8 cellular contexts compared by ENCODE assay signal in the genomic region with DNA sequence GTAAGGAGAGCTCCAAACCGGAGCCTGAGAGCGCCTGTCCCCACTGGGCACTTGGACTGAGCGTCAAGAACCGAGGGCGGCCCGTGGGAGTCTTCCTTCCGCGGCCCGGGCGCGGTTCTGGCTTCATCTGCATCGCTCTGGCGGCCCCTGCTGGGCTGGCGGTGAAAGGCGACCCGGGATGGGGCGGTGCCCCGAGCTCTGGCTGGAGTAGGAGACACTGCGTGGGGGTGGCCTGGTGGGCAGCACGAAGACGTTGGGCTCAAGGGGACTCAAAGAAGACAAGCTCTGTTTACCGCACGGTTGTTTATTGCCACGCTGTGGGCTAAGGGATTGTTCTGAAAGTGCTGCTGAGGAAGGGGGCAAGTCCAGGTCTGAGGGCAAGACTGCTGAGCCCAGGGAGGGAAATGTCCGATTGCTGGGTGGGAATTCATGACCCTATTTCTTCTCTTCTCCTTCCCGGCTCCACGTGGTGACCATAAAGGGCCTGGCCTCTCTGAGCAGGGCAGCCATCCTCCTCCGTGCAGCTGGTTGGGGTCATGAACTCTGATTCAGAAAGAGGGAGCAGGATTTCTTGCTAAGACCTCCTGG. TPM values are rescaled to one million over a fixed set of nuclear protein-coding genes. Genes with fewer than 3 reads are reported as not detected.
DNase-seq lines count a peak whose midpoint lies in the region; ATAC-seq, FAIRE-seq and TF ChIP-seq lines count a peak whose summit lies in the region.

No MANE protein-coding gene starts in this region.

- peak overlapping the region; percentile 93 for H2AFZ ChIP-seq in H1 (ENCODE audit: low read length)

- TF ChIP-seq EP300 in H1 (IDR thresholded peaks at IDR 0.05; ENCODE audit: borderline replicate concordance in 1 of 2, low read depth in 2 of 2, low read length in 2 of 2), result no peak

- no peaks in the 10 kb centered on the region for H3K79me1 ChIP-seq in H1 (ENCODE audit: low read depth, low read length)

- CTCF ChIA-PET in H1 (lab: Charles Lee; ENCODE audit: partially characterized antibody), result interaction anchor here (0.5 to 21.6 kb wide), 41 partner anchors 10 to 231 kb away, joined by 3 to 681 read pairs (median 5); partner anchors contain the start of gene PLAU

- no peak overlapping the region for H2BK5ac ChIP-seq in H1 (ENCODE audit: low read depth, low read length)

- H2BK20ac ChIP-seq in H1 (ENCODE audit: low read length), result peak overlapping the region; percentile 13; the same call in 1 of the 2 replicates

- H3K56ac ChIP-seq in H1 (replicated peaks; ENCODE audit: insufficient read length, low read depth, low read length), result no peak overlapping the region

- H3K4me1 ChIP-seq in H1 (replicated peaks in 1 of 4; ENCODE audit: control insufficient read depth in 3 of 4, insufficient read depth in 4 of 4, low read length in 3 of 4), result peaks cover 0 to 4% (median 2%) of the 10 kb centered on the region in 4 experiments; a peak in 3 of 7 replicates

- FAIRE-seq in H1 (lab: Jason Lieb, UNC), result no peak

- H3K4me2 ChIP-seq in H1 (ENCODE audit: insufficient read depth in 1 of 2, low read depth in 2 of 2, low read length in 2 of 2), result peak overlapping the region in 1 of 2 experiments; percentile 32; a peak in 2 of 4 replicates

- POLR2A ChIA-PET in H1 (lab: Charles Lee; ENCODE audit: partially characterized antibody), result interaction anchor here (0.8 to 5.1 kb wide), 11 partner anchors 13 to 197 kb away, joined by 3 to 25 read pairs (median 4); partner anchors contain the start of gene VCL

- H4K20me1 ChIP-seq in H1 (replicated peaks in 1 of 2; ENCODE audit: control insufficient read depth in 1 of 2, insufficient read depth in 2 of 2, low read length in 2 of 2), result no peaks in the 10 kb centered on the region

- no peak overlapping the region for H3K14ac ChIP-seq in H1 (ENCODE audit: insufficient read length)

- H4K91ac ChIP-seq in H1 (replicated peaks; ENCODE audit: insufficient read length, low read length), result peak overlapping the region; percentile 64

- TF ChIP-seq CTCF in H1 (IDR thresholded peaks at IDR 0.05; ENCODE audit: control extremely low read depth in 1 of 3, insufficient read depth in 1 of 3, low read depth in 1 of 3, low read length in 3 of 3), result peak; percentile 88 to 90 (median 90)

- no peaks in the 10 kb centered on the region for H3K23me2 ChIP-seq in H1 (ENCODE audit: low read depth, low read length)

- H2BK120ac ChIP-seq in H1 (replicated peaks; ENCODE audit: low read depth, low read length), result no peak overlapping the region

- peak; percentile 76 for ATAC-seq in HG02588 (IDR thresholded peaks at IDR 0.05; ENCODE audit: unreplicated experiment)

- peak overlapping the region in 1 of 4 experiments; percentile 38; a peak in 2 of 7 replicates for H3K9ac ChIP-seq in H1 (replicated peaks in 1 of 4; ENCODE audit: extremely low read depth in 1 of 4, low read depth in 3 of 4, low read length in 3 of 4)

- peak overlapping the region; percentile 71; the same call in 1 of the 2 replicates for H4K8ac ChIP-seq in H1 (ENCODE audit: extremely low read depth, insufficient read depth, low read length)

- peaks cover 9 to 12% of the 10 kb centered on the region in 2 experiments; a peak in 3 of 4 replicates for H3K9me3 ChIP-seq in H1 (ENCODE audit: insufficient read depth in 2 of 2, low read depth in 1 of 2, low read length in 1 of 2)

- TF ChIP-seq POLR2A in H1 (IDR thresholded peaks at IDR 0.05; ENCODE audit: control extremely low read depth in 1 of 2, low read depth in 2 of 2, low read length in 2 of 2), result no peak; a peak in 1 of 3 replicates

- H3K4ac ChIP-seq in H1 (replicated peaks; ENCODE audit: insufficient read length, low read depth, low read length), result no peak overlapping the region

- H2BK15ac ChIP-seq in H1 (ENCODE audit: low read length), result no peak overlapping the region

- peak; percentile 93 to 96 for TF ChIP-seq RAD21 in H1 (IDR thresholded peaks at IDR 0.05 in 1 of 2, conservative IDR thresholded peaks at IDR 0.05 in 1 of 2; ENCODE audit: low read depth in 2 of 2, low read length in 2 of 2)

- H3K27me3 ChIP-seq in H1 (replicated peaks in 1 of 4; ENCODE audit: control insufficient read depth in 3 of 4, extremely low read depth in 1 of 4, insufficient read depth in 3 of 4, low read length in 3 of 4), result 0 out of 7 replicates have a peak, but pooled peaks cover 0 to 2% (median 0%) of the 10 kb centered on the region in 4 experiments

- no peaks in the 10 kb centered on the region for H3K79me2 ChIP-seq in H1 (ENCODE audit: control insufficient read depth in 1 of 2, insufficient read depth in 2 of 2, low read length in 2 of 2)

- H3K23ac ChIP-seq in H1 (ENCODE audit: insufficient read length), result no peak overlapping the region

- H3K18ac ChIP-seq in H1 (ENCODE audit: extremely low read depth, low read length), result no peak overlapping the region; the same call in 1 of the 2 replicates

- H2BK12ac ChIP-seq in H1 (ENCODE audit: low read depth, low read length), result peak overlapping the region; percentile 45; the same call in 1 of the 2 replicates

- 18% methylated on average over 24 of the region's 28 CpGs; no CpG with 5 or more reads in 1 of the 2 experiments for WGBS in H1 (ENCODE audit: extremely low coverage in 1 of 2, insufficient coverage in 1 of 2, insufficient read length in 1 of 2, insufficient replicate concordance in 2 of 2, low coverage in 1 of 2, low lambda C conversion rate in 2 of 2, missing lambda C conversion rate in 1 of 2), 2 experiments

- peak; percentile 95 for DNase-seq in GM03348 (ENCODE audit: low spot score)
- peak; percentile 49 for DNase-seq in NCI-H82 (lab: John Stamatoyannopoulos, UW)
- DNase-seq in activated CD8-positive, alpha-beta memory T cell treated with anti-CD3 and anti-CD28 coated beads for 48 hours (ENCODE audit: low read depth in 2 of 3, low spot score in 2 of 3), result peak; percentile 59 to 90 (median 79)
- peak in 1 of 2 experiments; percentile 96 for DNase-seq in H1 (ENCODE audit: low read depth in 1 of 2, low spot score in 2 of 2)
- DNase-seq in midbrain (lab: John Stamatoyannopoulos, UW), result peak; percentile 64
- peak; percentile 52 to 59 for DNase-seq in stimulated activated CD8-positive, alpha-beta memory T cell treated with anti-CD3 and anti-CD28 coated beads, Interleukin-15, amount 100 ng/mL, for 4 hours (ENCODE audit: low read depth in 2 of 2)
- no peak for DNase-seq in COR-L47 (lab: John Stamatoyannopoulos, UW)

- no peak overlapping the region for H4K5ac ChIP-seq in H1 (ENCODE audit: insufficient read length, low read depth, low read length)

- no peak overlapping the region for H3K27ac ChIP-seq in H1 (ENCODE audit: low read depth, low read length)

- H3K4me3 ChIP-seq in H1 (ENCODE audit: extremely low read depth in 1 of 4, insufficient read depth in 2 of 4, low read depth in 3 of 4, low read length in 4 of 4), result 0 out of 8 replicates have a peak overlapping the region, but pooled peaks of 1 of the 4 experiments have one; percentile 19

- no peak overlapping the region for H2AK5ac ChIP-seq in H1 (ENCODE audit: low read depth, low read length)

- H3K36me3 ChIP-seq in H1 (ENCODE audit: control insufficient read depth in 2 of 4, insufficient read depth in 4 of 4, low read length in 3 of 4), result no peaks in the 10 kb centered on the region

TF ChIP-seq in H1, 55 proteins besides CTCF, POLR2A, EP300 and RAD21:
- TF ChIP-seq SIX5 (IDR thresholded peaks at IDR 0.05; ENCODE audit: low read depth, low read length) (no peak), ATF2 (IDR thresholded peaks at IDR 0.05; ENCODE audit: low read length) (no peak), ASH2L (IDR thresholded peaks at IDR 0.05; ENCODE audit: low read length) (peak; percentile 45), CHD1 (IDR thresholded peaks at IDR 0.05; ENCODE audit: low read depth, low read length) (no peak), TAF1 (IDR thresholded peaks at IDR 0.05; ENCODE audit: low read depth, low read length) (peak; percentile 53; the same call in 1 of the 2 replicates), GABPA (IDR thresholded peaks at IDR 0.05; ENCODE audit: borderline replicate concordance, insufficient read depth, low read length) (peak; percentile 70; the same call in 1 of the 2 replicates)
- TF ChIP-seq, protein P1, sequence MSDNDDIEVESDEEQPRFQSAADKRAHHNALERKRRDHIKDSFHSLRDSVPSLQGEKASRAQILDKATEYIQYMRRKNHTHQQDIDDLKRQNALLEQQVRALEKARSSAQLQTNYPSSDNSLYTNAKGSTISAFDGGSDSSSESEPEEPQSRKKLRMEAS (IDR thresholded peaks at IDR 0.05), result peak; percentile 56

RNA-seq across cellular contexts. Expression of gene PLAU, which starts 29.8 kb away (rescaled TPM):
- 23.8 and 26.1 TPM in 2 replicates for total RNA-seq in H1 (2021; fragmentation: NEBNext Ultra II Directional; extraction: Animal tissue kit (Norgen Biotek cat#: 25700))
- 15.8 and 16.2 TPM in 2 replicates for polyA plus RNA-seq in H1 (2011; rRNA removed)
- polyA plus RNA-seq in H1 (2011; cell fraction: cytosol; rRNA removed), result 19.5 TPM
- polyA plus RNA-seq in H1 (2011; cell fraction: nucleus; rRNA removed), result 21.1 TPM
- polyA plus RNA-seq in H1 (2012, experiment 1 of 2), result 19.7 to 29.1 TPM (median 26.3 TPM) in 4 replicates
- polyA plus RNA-seq in H1 (2012, experiment 2 of 2), result 23.8 TPM
- 30.9 TPM for polyA plus RNA-seq in H1 (2013, experiment 1 of 2)
- 32.5 TPM for polyA plus RNA-seq in H1 (2013, experiment 2 of 2)
- polyA minus RNA-seq in H1 (2011; rRNA and poly(A)+ RNA removed), result 9.7 and 10.8 TPM in 2 replicates
- polyA minus RNA-seq in H1 (2011; cell fraction: cytosol; rRNA and poly(A)+ RNA removed), result 6.0 TPM
- 4.4 TPM for polyA minus RNA-seq in H1 (2011; cell fraction: nucleus; rRNA and poly(A)+ RNA removed)

RNA-seq across cellular contexts. Expression of gene VCL, which starts 57.2 kb away (rescaled TPM):
- 361 and 377 TPM in 2 replicates for total RNA-seq in H1 (2021; fragmentation: NEBNext Ultra II Directional; extraction: Animal tissue kit (Norgen Biotek cat#: 25700))
- 91.8 and 119 TPM in 2 replicates for polyA plus RNA-seq in H1 (2011; rRNA removed)
- polyA plus RNA-seq in H1 (2011; cell fraction: cytosol; rRNA removed), result 116 TPM
- 183 TPM for polyA plus RNA-seq in H1 (2011; cell fraction: nucleus; rRNA removed)
- polyA plus RNA-seq in H1 (2012, experiment 1 of 2), result 169 to 191 TPM (median 182 TPM) in 4 replicates
- 19.7 TPM for polyA plus RNA-seq in H1 (2012, experiment 2 of 2)
- polyA plus RNA-seq in H1 (2013, experiment 1 of 2), result 282 TPM
- polyA plus RNA-seq in H1 (2013, experiment 2 of 2), result 348 TPM
- polyA minus RNA-seq in H1 (2011; rRNA and poly(A)+ RNA removed), result 196 and 261 TPM in 2 replicates
- 193 TPM for polyA minus RNA-seq in H1 (2011; cell fraction: cytosol; rRNA and poly(A)+ RNA removed)
- polyA minus RNA-seq in H1 (2011; cell fraction: nucleus; rRNA and poly(A)+ RNA removed), result 317 TPM
